In genomic region chr14:85131523-85131922, GRCh38 we compare ENCODE assay signal across 13 cellular contexts.
DNase-seq lines count a peak whose midpoint lies in the region; ATAC-seq and TF ChIP-seq lines count a peak whose summit lies in the region.
"Had no signal": no experiment of that assay in that cellular context is flagged by ENCODE, and none has a peak within 500 bp of the region (broad histone marks: within the 10 kb centered on the region; RNA-seq: fewer than 3 reads in every experiment).

No MANE protein-coding gene starts in this region.

- intact Hi-C loops in Right ventricle myocardium inferior (cut with DNase I), result no loop called here

- in situ Hi-C loops in brain microvascular endothelial cell (cut with HindIII; ENCODE audit: low pct_ligation_motif_present, low sequenced_read_pairs), result no loop called here

- DNase-seq in DMS53 (lab: John Stamatoyannopoulos, UW) (peak; percentile 74), NCI-H187 (lab: John Stamatoyannopoulos, UW) (peak; percentile 26 to 28), brain microvascular endothelial cell (no peak), left kidney (ENCODE audit: low read depth, low spot score) (peak; percentile 8), NCI-H128 (lab: John Stamatoyannopoulos, UW; ENCODE audit: unreplicated experiment) (no peak), DMS79 (lab: John Stamatoyannopoulos, UW) (no peak), Right ventricle myocardium inferior (ENCODE audit: missing footprints) (no peak)
- DNase-seq: activated T-cell treated with anti-CD3 and anti-CD28 coated beads, Interleukin-2, amount 50 U/mL, for 48 hours; gastrocnemius medialis; GF-D8 had no signal

- H3K27me3 ChIP-seq in brain microvascular endothelial cell (replicated peaks), result no peaks in the 10 kb centered on the region
- H3K27me3 ChIP-seq: ascending aorta, gastrocnemius medialis had no signal

- no peak for ATAC-seq in GM21360 (IDR thresholded peaks at IDR 0.05; ENCODE audit: unreplicated experiment)
- no peak for ATAC-seq in Right ventricle myocardium inferior
- ATAC-seq: gastrocnemius medialis had no signal

- no peak overlapping the region for H3K27ac ChIP-seq in brain microvascular endothelial cell
- H3K27ac ChIP-seq: ascending aorta, gastrocnemius medialis had no signal

- no peaks in the 10 kb centered on the region for H3K36me3 ChIP-seq in brain microvascular endothelial cell (replicated peaks)
- H3K36me3 ChIP-seq: ascending aorta, gastrocnemius medialis, HAP-1 had no signal

- peak; percentile 21 for TF ChIP-seq CTCF in brain microvascular endothelial cell (IDR thresholded peaks at IDR 0.05; ENCODE audit: low read depth, low read length, missing control alignments)

- H3K4me3 ChIP-seq in brain microvascular endothelial cell (ENCODE audit: low read depth, low read length), result no peak overlapping the region
- H3K4me3 ChIP-seq: ascending aorta, gastrocnemius medialis, HAP-1 had no signal

Comparison
In these comparisons a context has a peak if more than half of its experiments do, and no peak if none do; other contexts are left out.
1. DNase-seq: peak in DMS53 (single experiment), NCI-H187 (2 of 2) and left kidney (single experiment); none in brain microvascular endothelial cell (single experiment), NCI-H128 (single experiment), DMS79 (single experiment) and Right ventricle myocardium inferior (single experiment).